1 cellular context compared by ENCODE assay signal in genomic region chr11:36091256-36091811, GRCh38.
TF ChIP-seq lines count a peak whose summit lies in the region.

No MANE protein-coding gene starts in this region.

TF ChIP-seq in K562, 482 proteins besides CTCF, POLR2A, EP300 and RAD21 (continued from another document and continues in another):
- TF ChIP-seq ARNT (IDR thresholded peaks at IDR 0.05) (no peak), FOXJ3 (CRISPR knock-in tag; IDR thresholded peaks at IDR 0.05) (no peak), STAG1 (CRISPR knock-in tag; IDR thresholded peaks at IDR 0.05; ENCODE audit: borderline replicate concordance) (no peak), CREBBP (IDR thresholded peaks at IDR 0.05; ENCODE audit: low read depth, low read length) (no peak), IRF2 (CRISPR knock-in tag; IDR thresholded peaks at IDR 0.05) (no peak), ETV1 (tag; conservative IDR thresholded peaks at IDR 0.05; ENCODE audit: low read depth) (peak; percentile 92), SMARCA4 (IDR thresholded peaks at IDR 0.05) (no peak; the same call in 1 of the 2 replicates), DEAF1 (CRISPR knock-in tag; IDR thresholded peaks at IDR 0.05) (no peak), CHD2 (IDR thresholded peaks at IDR 0.05; ENCODE audit: low read depth, low read length) (no peak), MIER1 (IDR thresholded peaks at IDR 0.05; ENCODE audit: low read depth) (no peak), ZNF165 (CRISPR knock-in tag; IDR thresholded peaks at IDR 0.05; ENCODE audit: borderline replicate concordance) (no peak), TFAP4 (CRISPR knock-in tag; IDR thresholded peaks at IDR 0.05; ENCODE audit: borderline replicate concordance) (no peak), SMAD4 (CRISPR knock-in tag; conservative IDR thresholded peaks at IDR 0.05) (peak; percentile 75), ZNF318 (IDR thresholded peaks at IDR 0.05; ENCODE audit: borderline replicate concordance in 1 of 2, low read depth in 1 of 2) (no peak), MEF2D (tag; conservative IDR thresholded peaks at IDR 0.05; ENCODE audit: low read depth) (no peak), GTF2B (IDR thresholded peaks at IDR 0.05; ENCODE audit: extremely low read depth, insufficient read length) (no peak), CSDE1 (IDR thresholded peaks at IDR 0.05) (no peak), CCAR2 (IDR thresholded peaks at IDR 0.05; ENCODE audit: low read depth, low read length) (no peak), GTF2F1 (IDR thresholded peaks at IDR 0.05; ENCODE audit: low read depth, low read length) (no peak), SMARCE1 (IDR thresholded peaks at IDR 0.05) (no peak; the same call in 1 of the 2 replicates), ZKSCAN3 (CRISPR knock-in tag; IDR thresholded peaks at IDR 0.05) (no peak), SMARCC2 (IDR thresholded peaks at IDR 0.05; ENCODE audit: low read depth) (no peak), RUNX1 (IDR thresholded peaks at IDR 0.05; ENCODE audit: low read depth) (no peak), GTF3C2 (IDR thresholded peaks at IDR 0.05; ENCODE audit: borderline replicate concordance, extremely low read depth, insufficient read length) (no peak), RBBP5 (IDR thresholded peaks at IDR 0.05; ENCODE audit: borderline replicate concordance, insufficient read depth, low read length, poor library complexity, severe bottlenecking) (no peak), PBX2 (CRISPR knock-in tag; IDR thresholded peaks at IDR 0.05; ENCODE audit: low read depth) (no peak), PBX2 (tag; conservative IDR thresholded peaks at IDR 0.05; ENCODE audit: low read depth) (no peak), DDX20 (tag; IDR thresholded peaks at IDR 0.05; ENCODE audit: low read depth) (no peak), CBX5 (IDR thresholded peaks at IDR 0.05; ENCODE audit: borderline replicate concordance, low read depth) (no peak), ELF1 (tag; IDR thresholded peaks at IDR 0.05) (peak; percentile 54), DACH1 (IDR thresholded peaks at IDR 0.05; ENCODE audit: partially characterized antibody) (no peak), ATF2 (CRISPR knock-in tag; IDR thresholded peaks at IDR 0.05) (no peak), ZNF717 (CRISPR knock-in tag; IDR thresholded peaks at IDR 0.05) (no peak), ZNF707 (CRISPR knock-in tag; conservative IDR thresholded peaks at IDR 0.05) (no peak), ZNF668 (CRISPR knock-in tag; IDR thresholded peaks at IDR 0.05) (no peak), MNT (conservative IDR thresholded peaks at IDR 0.05) (no peak), ZNF280A (IDR thresholded peaks at IDR 0.05; ENCODE audit: low read depth, partially characterized antibody) (no peak)
